In the genomic region with DNA sequence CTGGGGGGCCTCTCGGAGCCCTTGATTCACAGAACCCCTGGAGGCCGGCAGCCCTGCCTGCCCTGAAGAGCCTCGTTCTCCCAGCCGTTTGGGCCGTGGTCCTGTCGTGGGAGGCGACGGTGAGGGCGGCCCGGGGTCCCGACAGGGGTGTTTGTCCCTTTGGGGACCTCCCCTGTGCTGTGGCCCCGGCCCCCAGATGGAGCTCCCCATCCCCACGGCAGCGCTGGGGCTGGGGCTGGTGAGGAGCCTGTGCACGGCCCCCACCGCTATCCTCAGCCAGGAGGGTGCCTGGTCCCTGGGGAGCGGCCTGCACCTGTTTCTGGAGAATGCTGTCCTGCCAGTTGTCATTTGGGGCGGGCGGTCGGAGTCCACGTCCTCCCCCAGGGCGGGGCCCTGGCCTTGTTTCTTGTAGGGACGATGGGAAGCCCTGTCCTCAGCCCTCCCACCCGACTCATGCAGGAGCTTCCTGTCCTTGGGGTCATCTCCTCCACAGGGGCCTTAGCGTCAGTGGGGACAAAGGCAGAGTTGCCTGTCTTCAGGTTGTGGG, we compare ENCODE assay signal across 1 cellular context.
TF ChIP-seq lines count a peak whose summit lies in the region.

No MANE protein-coding gene starts in this region.

TF ChIP-seq in IMR-90, 13 proteins besides CTCF, POLR2A, EP300 and RAD21:
- TF ChIP-seq RFX5 (IDR thresholded peaks at IDR 0.05; ENCODE audit: low read depth, low read length) = no peak
- no peak for TF ChIP-seq CHD1 (IDR thresholded peaks at IDR 0.05; ENCODE audit: low read depth, low read length)
- no peak for TF ChIP-seq MAZ (IDR thresholded peaks at IDR 0.05; ENCODE audit: borderline replicate concordance, low read depth, low read length)
- no peak for TF ChIP-seq ELK1 (IDR thresholded peaks at IDR 0.05; ENCODE audit: borderline replicate concordance, low read depth, low read length)
- no peak for TF ChIP-seq MXI1 (IDR thresholded peaks at IDR 0.05; ENCODE audit: borderline replicate concordance, low read depth, low read length)
- no peak for TF ChIP-seq BHLHE40 (IDR thresholded peaks at IDR 0.05; ENCODE audit: low read depth, low read length)
- no peak for TF ChIP-seq MAFK (IDR thresholded peaks at IDR 0.05; ENCODE audit: low read depth, low read length)
- TF ChIP-seq NFE2L2 (IDR thresholded peaks at IDR 0.05; ENCODE audit: low read depth, low read length) = no peak
- TF ChIP-seq, protein P1, sequence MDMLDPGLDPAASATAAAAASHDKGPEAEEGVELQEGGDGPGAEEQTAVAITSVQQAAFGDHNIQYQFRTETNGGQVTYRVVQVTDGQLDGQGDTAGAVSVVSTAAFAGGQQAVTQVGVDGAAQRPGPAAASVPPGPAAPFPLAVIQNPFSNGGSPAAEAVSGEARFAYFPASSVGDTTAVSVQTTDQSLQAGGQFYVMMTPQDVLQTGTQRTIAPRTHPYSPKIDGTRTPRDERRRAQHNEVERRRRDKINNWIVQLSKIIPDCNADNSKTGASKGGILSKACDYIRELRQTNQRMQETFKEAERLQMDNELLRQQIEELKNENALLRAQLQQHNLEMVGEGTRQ (IDR thresholded peaks at IDR 0.05; ENCODE audit: low read depth, low read length) = no peak
